25 cellular contexts compared by ENCODE assay signal in the genomic region with DNA sequence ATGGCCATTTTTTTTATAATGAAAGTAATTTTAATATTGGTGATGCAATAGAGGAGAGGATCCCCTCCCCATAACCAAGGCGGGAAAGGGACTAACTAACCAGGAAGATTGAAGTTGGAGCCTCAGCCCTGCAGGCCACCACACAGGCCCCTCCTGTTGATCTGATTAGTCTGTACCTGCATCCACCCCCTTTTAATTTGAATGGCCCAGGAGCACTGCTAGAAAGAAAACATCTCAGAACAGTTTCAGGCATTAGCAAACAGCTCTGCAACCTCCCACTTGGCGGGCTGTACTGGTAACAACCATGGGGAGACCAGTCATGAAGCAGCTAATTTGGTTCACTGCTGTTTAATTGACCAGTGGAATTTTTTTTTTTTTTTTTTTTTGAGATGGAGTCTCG. TPM values are rescaled to one million over a fixed set of nuclear protein-coding genes. Genes with fewer than 3 reads are reported as not detected.
"Had no signal": no experiment of that assay in that cellular context is flagged by ENCODE, and none has a peak within 500 bp of the region (broad histone marks: within the 10 kb centered on the region; RNA-seq: fewer than 3 reads in every experiment).

No MANE protein-coding gene starts in this region.

- H3K4me3 ChIP-seq: dorsolateral prefrontal cortex, hepatocyte, lung, thyroid gland had no signal

- H3K36me3 Mint-ChIP-seq: brain; mesothelial cell of epicardium; natural killer cell treated with Interleukin-12 subunit alpha and Interleukin-12 subunit beta and Interleukin-15 and Interleukin-18, amount 100 ng/mL, for 72 hours had no signal

- H3K36me3 ChIP-seq: thyroid gland had no signal

- H3K27ac ChIP-seq: dorsolateral prefrontal cortex, foreskin keratinocyte, hepatocyte, thyroid gland had no signal

- H3K27me3 ChIP-seq: foreskin keratinocyte, hepatocyte, thyroid gland had no signal

- H3K9me3 Mint-ChIP-seq: activated naive CD8-positive, alpha-beta T cell treated with anti-CD3 and anti-CD28 coated beads, Interleukin-2, amount 50 U/mL, for 24 hours; brain; endodermal cell; mesothelial cell of epicardium; natural killer cell treated with Interleukin-12 subunit alpha and Interleukin-12 subunit beta and Interleukin-15 and Interleukin-18, amount 100 ng/mL, for 72 hours; T-helper 1 cell treated with Interleukin-12 subunit alpha and Interleukin-12 subunit beta and Interleukin-4 antibody, amounts not matched to agents 30 μg/mL and 1 μg/mL, for 36 hours had no signal

- H3K27me3 Mint-ChIP-seq: activated naive CD8-positive, alpha-beta T cell treated with anti-CD3 and anti-CD28 coated beads, Interleukin-2, amount 50 U/mL, for 24 hours; brain had no signal

- H3K9me3 ChIP-seq: thyroid gland had no signal

- H3K4me3 Mint-ChIP-seq: activated naive CD8-positive, alpha-beta T cell treated with anti-CD3 and anti-CD28 coated beads, Interleukin-2, amount 50 U/mL, for 24 hours; brain; endodermal cell; mesothelial cell of epicardium; natural killer cell treated with Interleukin-12 subunit alpha and Interleukin-12 subunit beta and Interleukin-15 and Interleukin-18, amount 100 ng/mL, for 72 hours; T-helper 1 cell treated with Interleukin-12 subunit alpha and Interleukin-12 subunit beta and Interleukin-4 antibody, amounts not matched to agents 30 μg/mL and 1 μg/mL, for 36 hours had no signal

- DNase-seq: activated CD4-positive, alpha-beta T cell treated with anti-CD3 and anti-CD28 coated beads for 1 hour; activated CD8-positive, alpha-beta memory T cell treated with anti-CD3 and anti-CD28 coated beads for 24 hours; activated naive CD4-positive, alpha-beta T cell treated with Interleukin-2 at 50 U/mL for 16 hours; activated naive CD8-positive, alpha-beta T cell treated with anti-CD3 and anti-CD28 coated beads, Interleukin-2, amount 50 U/mL, for 24 hours; central memory CD4-positive, alpha-beta T cell; endodermal cell; foreskin keratinocyte; islet precursor cell; nucleus accumbens; stimulated activated CD4-positive, alpha-beta T cell treated with anti-CD3 and anti-CD28 coated beads, Interleukin-12 subunit alpha, Interleukin-12 subunit beta, amount 100 ng/mL, for 4 hours; stimulated activated CD4-positive, alpha-beta T cell treated with anti-CD3 and anti-CD28 coated beads, Interleukin-1b, Interleukin-23, amount 100 ng/mL, for 48 hours; stimulated activated CD8-positive, alpha-beta memory T cell treated with anti-CD3 and anti-CD28 coated beads, Interleukin-4, amount 100 ng/mL, for 48 hours; stimulated activated naive CD4-positive, alpha-beta T cell; thyroid gland had no signal

- ATAC-seq: activated naive CD8-positive, alpha-beta T cell treated with anti-CD3 and anti-CD28 coated beads, Interleukin-2, amount 50 U/mL, for 24 hours; foreskin keratinocyte; left lobe of liver; natural killer cell treated with Interleukin-12 subunit alpha and Interleukin-12 subunit beta and Interleukin-15 and Interleukin-18, amount 100 ng/mL, for 72 hours had no signal

- H3K79me2 ChIP-seq: hepatocyte had no signal

- H3K4me2 ChIP-seq: hepatocyte had no signal

- H3K27ac Mint-ChIP-seq: activated naive CD8-positive, alpha-beta T cell treated with anti-CD3 and anti-CD28 coated beads, Interleukin-2, amount 50 U/mL, for 24 hours; endodermal cell; mesothelial cell of epicardium; natural killer cell treated with Interleukin-12 subunit alpha and Interleukin-12 subunit beta and Interleukin-15 and Interleukin-18, amount 100 ng/mL, for 72 hours; T-helper 1 cell treated with Interleukin-12 subunit alpha and Interleukin-12 subunit beta and Interleukin-4 antibody, amounts not matched to agents 30 μg/mL and 1 μg/mL, for 36 hours had no signal

- H2AFZ ChIP-seq: hepatocyte had no signal

- FAIRE-seq: colon had no signal

- H3K4me1 ChIP-seq: thyroid gland had no signal

RNA-seq across cellular contexts. Expression of a gene that starts 10.3 kb away (rescaled TPM):
- total RNA-seq: endodermal cell; epithelial cell of proximal tubule; fibroblast of lung; foreskin keratinocyte; hepatocyte; left lobe of liver; lung; mesothelial cell of epicardium; natural killer cell treated with Interleukin-12 subunit alpha and Interleukin-12 subunit beta and Interleukin-15 and Interleukin-18, amount 100 ng/mL, for 72 hours; thyroid gland had no signal
- polyA plus RNA-seq: fibroblast of lung, foreskin keratinocyte, hepatocyte had no signal
